ENCODE assay signal across 1 cellular context in the genomic region with DNA sequence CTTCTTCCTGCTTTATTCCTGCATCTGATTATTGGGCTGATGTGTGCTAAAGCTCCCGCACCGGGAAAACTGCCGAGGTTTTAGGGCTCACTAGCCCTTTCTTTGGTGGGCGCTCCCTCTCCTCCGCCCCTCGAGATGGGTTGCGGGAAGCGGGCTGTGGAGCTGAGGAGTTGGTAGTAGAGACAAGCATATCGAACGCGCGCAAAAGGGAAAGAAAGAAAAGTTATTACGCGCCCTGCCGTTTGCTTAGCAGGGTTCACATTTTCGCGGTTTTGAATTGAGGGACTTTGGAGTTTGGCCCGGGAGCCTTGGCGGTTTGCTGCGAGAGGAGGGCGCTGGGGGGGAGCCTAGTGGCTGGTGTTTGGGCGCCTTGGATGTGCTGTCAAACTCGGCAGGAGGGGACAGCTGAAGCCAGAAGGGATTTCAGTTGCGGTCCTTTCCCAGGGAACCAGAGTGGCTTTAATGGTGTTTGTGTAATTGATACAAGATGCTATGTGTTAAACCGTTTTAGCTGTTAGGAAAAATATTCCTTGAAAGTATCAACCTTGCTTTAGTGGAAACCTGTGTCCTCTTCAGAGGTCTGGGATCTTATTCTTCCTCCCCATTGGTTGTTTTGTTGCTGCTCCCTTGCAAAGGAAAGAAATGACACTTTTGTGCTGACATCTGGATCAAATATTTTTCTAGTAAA.
TF ChIP-seq lines count a peak whose summit lies in the region.

No MANE protein-coding gene starts in this region.

TF ChIP-seq in K562, 482 proteins besides CTCF, POLR2A, EP300 and RAD21 (continued from another document):
- TF ChIP-seq, protein P1, sequence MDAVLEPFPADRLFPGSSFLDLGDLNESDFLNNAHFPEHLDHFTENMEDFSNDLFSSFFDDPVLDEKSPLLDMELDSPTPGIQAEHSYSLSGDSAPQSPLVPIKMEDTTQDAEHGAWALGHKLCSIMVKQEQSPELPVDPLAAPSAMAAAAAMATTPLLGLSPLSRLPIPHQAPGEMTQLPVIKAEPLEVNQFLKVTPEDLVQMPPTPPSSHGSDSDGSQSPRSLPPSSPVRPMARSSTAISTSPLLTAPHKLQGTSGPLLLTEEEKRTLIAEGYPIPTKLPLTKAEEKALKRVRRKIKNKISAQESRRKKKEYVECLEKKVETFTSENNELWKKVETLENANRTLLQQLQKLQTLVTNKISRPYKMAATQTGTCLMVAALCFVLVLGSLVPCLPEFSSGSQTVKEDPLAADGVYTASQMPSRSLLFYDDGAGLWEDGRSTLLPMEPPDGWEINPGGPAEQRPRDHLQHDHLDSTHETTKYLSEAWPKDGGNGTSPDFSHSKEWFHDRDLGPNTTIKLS (IDR thresholded peaks at IDR 0.05; ENCODE audit: borderline replicate concordance, low read depth): no peak
- TF ChIP-seq RB1 (IDR thresholded peaks at IDR 0.05; ENCODE audit: low read depth): peak; percentile 39; the same call in 1 of the 2 replicates
